In genomic region chr7:95511716-95512260, GRCh38 we compare ENCODE assay signal across 8 cellular contexts. TPM values are rescaled to one million over a fixed set of nuclear protein-coding genes. Genes with fewer than 3 reads are reported as not detected.
DNase-seq lines count a peak whose midpoint lies in the region; ATAC-seq and TF ChIP-seq lines count a peak whose summit lies in the region.

No MANE protein-coding gene starts in this region.

- H3K27me3 ChIP-seq in GM06990 (replicated peaks; ENCODE audit: control insufficient read depth, insufficient read depth, low read length) (no peaks in the 10 kb centered on the region), GM23338 (ENCODE audit: insufficient read depth) (no peaks in the 10 kb centered on the region), KMS-11 (ENCODE audit: insufficient read depth, low read depth) (no peaks in the 10 kb centered on the region), left ventricle myocardium inferior (ENCODE audit: low read depth) (no peaks in the 10 kb centered on the region)

- peaks cover 1% of the 10 kb centered on the region for H3K27me3 Mint-ChIP-seq in GM23338 (ENCODE audit: insufficient read depth, low read depth, poor library complexity)
- peaks cover 5% of the 10 kb centered on the region for H3K27me3 Mint-ChIP-seq in activated naive CD8-positive, alpha-beta T cell treated with anti-CD3 and anti-CD28 coated beads, Interleukin-2, amount 50 U/mL, for 24 hours

- H3K36me3 Mint-ChIP-seq in GM23338 (ENCODE audit: low read depth) = no peaks in the 10 kb centered on the region
- H3K36me3 Mint-ChIP-seq in activated naive CD8-positive, alpha-beta T cell treated with anti-CD3 and anti-CD28 coated beads, Interleukin-2, amount 50 U/mL, for 24 hours (ENCODE audit: low read depth) = no peaks in the 10 kb centered on the region

- H3K79me2 ChIP-seq in GM23338 (replicated peaks; ENCODE audit: insufficient read depth) = no peaks in the 10 kb centered on the region
- H3K79me2 ChIP-seq in KMS-11 (ENCODE audit: insufficient read depth, low read depth) = no peaks in the 10 kb centered on the region

- no peaks in the 10 kb centered on the region for H3K9me3 ChIP-seq in left ventricle myocardium inferior (replicated peaks)

- no peaks in the 10 kb centered on the region for H3F3A ChIP-seq in GM23338 (replicated peaks; ENCODE audit: low read depth)

- no peaks in the 10 kb centered on the region for H3K9me3 Mint-ChIP-seq in GM23338
- H3K9me3 Mint-ChIP-seq in activated naive CD8-positive, alpha-beta T cell treated with anti-CD3 and anti-CD28 coated beads, Interleukin-2, amount 50 U/mL, for 24 hours = no peaks in the 10 kb centered on the region

- ATAC-seq in GM23338 = peak; percentile 95
- ATAC-seq in activated naive CD8-positive, alpha-beta T cell treated with anti-CD3 and anti-CD28 coated beads, Interleukin-2, amount 50 U/mL, for 24 hours = peak; percentile 80

- no peaks in the 10 kb centered on the region for H3K36me3 ChIP-seq in GM06990 (ENCODE audit: control insufficient read depth, insufficient read depth, low read length)
- H3K36me3 ChIP-seq in GM23338 (ENCODE audit: insufficient read depth) = no peaks in the 10 kb centered on the region
- no peaks in the 10 kb centered on the region for H3K36me3 ChIP-seq in KMS-11 (ENCODE audit: insufficient read depth)
- no peaks in the 10 kb centered on the region for H3K36me3 ChIP-seq in left ventricle myocardium inferior

- no peak overlapping the region for H3K9ac ChIP-seq in KMS-11

- DNase-seq in GM06990 (ENCODE audit: extremely low read depth, insufficient read length) = no peak
- DNase-seq in GM23338 (ENCODE audit: low spot score) = peak; percentile 92
- peak; percentile 59 for DNase-seq in SHP77 treated with DMSO at 0.1 percent for 48 hours (lab: John Stamatoyannopoulos, UW)
- peak; percentile 57 for DNase-seq in activated naive CD8-positive, alpha-beta T cell treated with anti-CD3 and anti-CD28 coated beads, Interleukin-2, amount 50 U/mL, for 24 hours
- DNase-seq in left ventricle myocardium inferior = peak; percentile 35
- DNase-seq in renal cortical epithelial cell (ENCODE audit: low read depth) = peak; percentile 66
- DNase-seq in 8988T = no peak

- no peak overlapping the region for H3K27ac ChIP-seq in GM23338 (ENCODE audit: low read depth)
- H3K27ac ChIP-seq in KMS-11 = no peak overlapping the region
- H3K27ac ChIP-seq in left ventricle myocardium inferior (replicated peaks) = no peak overlapping the region

- H3K4me3 ChIP-seq in GM06990 (replicated peaks; ENCODE audit: low read depth, low read length) (no peak overlapping the region), GM23338 (no peak overlapping the region), KMS-11 (IDR thresholded peaks at IDR 0.05; ENCODE audit: insufficient read depth, low read depth, low read length) (no peak overlapping the region), left ventricle myocardium inferior (peak overlapping the region; percentile 34)

- H2AFZ ChIP-seq in GM23338 (peak overlapping the region; percentile 98), KMS-11 (ENCODE audit: low read depth) (peak overlapping the region; percentile 73)

- H3K4me2 ChIP-seq in GM23338 (no peak overlapping the region), KMS-11 (peak overlapping the region; percentile 64)

- H3K4me3 Mint-ChIP-seq in GM23338 = no peak overlapping the region
- H3K4me3 Mint-ChIP-seq in activated naive CD8-positive, alpha-beta T cell treated with anti-CD3 and anti-CD28 coated beads, Interleukin-2, amount 50 U/mL, for 24 hours = no peak overlapping the region

- H3K4me1 ChIP-seq in GM23338 (ENCODE audit: insufficient read depth) (no peaks in the 10 kb centered on the region), KMS-11 (ENCODE audit: low read depth, poor library complexity, severe bottlenecking) (peaks cover 7% of the 10 kb centered on the region), left ventricle myocardium inferior (peaks cover 3% of the 10 kb centered on the region)

- 0 out of 2 replicates have a peak, but pooled peaks cover 3% of the 10 kb centered on the region for H3K9me2 ChIP-seq in GM23338 (ENCODE audit: insufficient read depth)

- peak; percentile 81 for TF ChIP-seq CTCF in GM06990 (IDR thresholded peaks at IDR 0.05; ENCODE audit: insufficient read depth, low read length, poor library complexity, severe bottlenecking)
- peak; percentile 86 to 90 for TF ChIP-seq CTCF in GM23338 (conservative IDR thresholded peaks at IDR 0.05; ENCODE audit: low read depth in 2 of 2)
- peak; percentile 97 for TF ChIP-seq CTCF in KMS-11 (conservative IDR thresholded peaks at IDR 0.05; ENCODE audit: low read depth, low read length)
- peak; percentile 93 for TF ChIP-seq CTCF in left ventricle myocardium inferior (IDR thresholded peaks at IDR 0.05; ENCODE audit: borderline replicate concordance)

- H3K27ac Mint-ChIP-seq in GM23338 = peak overlapping the region; percentile 94
- H3K27ac Mint-ChIP-seq in activated naive CD8-positive, alpha-beta T cell treated with anti-CD3 and anti-CD28 coated beads, Interleukin-2, amount 50 U/mL, for 24 hours = no peak overlapping the region

- intact Hi-C loops in left ventricle myocardium inferior (cut with micrococcal nuclease) = loop anchor here (5.0 kb wide), 1 partner anchor 176 kb away; no protein-coding TSS in a partner anchor

- peaks cover 3% of the 10 kb centered on the region; the same call in 1 of the 3 replicates for H3K4me1 Mint-ChIP-seq in GM23338
- no peaks in the 10 kb centered on the region for H3K4me1 Mint-ChIP-seq in activated naive CD8-positive, alpha-beta T cell treated with anti-CD3 and anti-CD28 coated beads, Interleukin-2, amount 50 U/mL, for 24 hours

- no peaks in the 10 kb centered on the region for H4K20me1 ChIP-seq in GM23338 (replicated peaks; ENCODE audit: insufficient read depth)
- no peaks in the 10 kb centered on the region for H4K20me1 ChIP-seq in KMS-11 (ENCODE audit: insufficient read depth)

TF ChIP-seq in GM23338, 12 proteins besides CTCF, POLR2A, EP300 and RAD21 (continues in another document):
- TF ChIP-seq, protein P1, sequence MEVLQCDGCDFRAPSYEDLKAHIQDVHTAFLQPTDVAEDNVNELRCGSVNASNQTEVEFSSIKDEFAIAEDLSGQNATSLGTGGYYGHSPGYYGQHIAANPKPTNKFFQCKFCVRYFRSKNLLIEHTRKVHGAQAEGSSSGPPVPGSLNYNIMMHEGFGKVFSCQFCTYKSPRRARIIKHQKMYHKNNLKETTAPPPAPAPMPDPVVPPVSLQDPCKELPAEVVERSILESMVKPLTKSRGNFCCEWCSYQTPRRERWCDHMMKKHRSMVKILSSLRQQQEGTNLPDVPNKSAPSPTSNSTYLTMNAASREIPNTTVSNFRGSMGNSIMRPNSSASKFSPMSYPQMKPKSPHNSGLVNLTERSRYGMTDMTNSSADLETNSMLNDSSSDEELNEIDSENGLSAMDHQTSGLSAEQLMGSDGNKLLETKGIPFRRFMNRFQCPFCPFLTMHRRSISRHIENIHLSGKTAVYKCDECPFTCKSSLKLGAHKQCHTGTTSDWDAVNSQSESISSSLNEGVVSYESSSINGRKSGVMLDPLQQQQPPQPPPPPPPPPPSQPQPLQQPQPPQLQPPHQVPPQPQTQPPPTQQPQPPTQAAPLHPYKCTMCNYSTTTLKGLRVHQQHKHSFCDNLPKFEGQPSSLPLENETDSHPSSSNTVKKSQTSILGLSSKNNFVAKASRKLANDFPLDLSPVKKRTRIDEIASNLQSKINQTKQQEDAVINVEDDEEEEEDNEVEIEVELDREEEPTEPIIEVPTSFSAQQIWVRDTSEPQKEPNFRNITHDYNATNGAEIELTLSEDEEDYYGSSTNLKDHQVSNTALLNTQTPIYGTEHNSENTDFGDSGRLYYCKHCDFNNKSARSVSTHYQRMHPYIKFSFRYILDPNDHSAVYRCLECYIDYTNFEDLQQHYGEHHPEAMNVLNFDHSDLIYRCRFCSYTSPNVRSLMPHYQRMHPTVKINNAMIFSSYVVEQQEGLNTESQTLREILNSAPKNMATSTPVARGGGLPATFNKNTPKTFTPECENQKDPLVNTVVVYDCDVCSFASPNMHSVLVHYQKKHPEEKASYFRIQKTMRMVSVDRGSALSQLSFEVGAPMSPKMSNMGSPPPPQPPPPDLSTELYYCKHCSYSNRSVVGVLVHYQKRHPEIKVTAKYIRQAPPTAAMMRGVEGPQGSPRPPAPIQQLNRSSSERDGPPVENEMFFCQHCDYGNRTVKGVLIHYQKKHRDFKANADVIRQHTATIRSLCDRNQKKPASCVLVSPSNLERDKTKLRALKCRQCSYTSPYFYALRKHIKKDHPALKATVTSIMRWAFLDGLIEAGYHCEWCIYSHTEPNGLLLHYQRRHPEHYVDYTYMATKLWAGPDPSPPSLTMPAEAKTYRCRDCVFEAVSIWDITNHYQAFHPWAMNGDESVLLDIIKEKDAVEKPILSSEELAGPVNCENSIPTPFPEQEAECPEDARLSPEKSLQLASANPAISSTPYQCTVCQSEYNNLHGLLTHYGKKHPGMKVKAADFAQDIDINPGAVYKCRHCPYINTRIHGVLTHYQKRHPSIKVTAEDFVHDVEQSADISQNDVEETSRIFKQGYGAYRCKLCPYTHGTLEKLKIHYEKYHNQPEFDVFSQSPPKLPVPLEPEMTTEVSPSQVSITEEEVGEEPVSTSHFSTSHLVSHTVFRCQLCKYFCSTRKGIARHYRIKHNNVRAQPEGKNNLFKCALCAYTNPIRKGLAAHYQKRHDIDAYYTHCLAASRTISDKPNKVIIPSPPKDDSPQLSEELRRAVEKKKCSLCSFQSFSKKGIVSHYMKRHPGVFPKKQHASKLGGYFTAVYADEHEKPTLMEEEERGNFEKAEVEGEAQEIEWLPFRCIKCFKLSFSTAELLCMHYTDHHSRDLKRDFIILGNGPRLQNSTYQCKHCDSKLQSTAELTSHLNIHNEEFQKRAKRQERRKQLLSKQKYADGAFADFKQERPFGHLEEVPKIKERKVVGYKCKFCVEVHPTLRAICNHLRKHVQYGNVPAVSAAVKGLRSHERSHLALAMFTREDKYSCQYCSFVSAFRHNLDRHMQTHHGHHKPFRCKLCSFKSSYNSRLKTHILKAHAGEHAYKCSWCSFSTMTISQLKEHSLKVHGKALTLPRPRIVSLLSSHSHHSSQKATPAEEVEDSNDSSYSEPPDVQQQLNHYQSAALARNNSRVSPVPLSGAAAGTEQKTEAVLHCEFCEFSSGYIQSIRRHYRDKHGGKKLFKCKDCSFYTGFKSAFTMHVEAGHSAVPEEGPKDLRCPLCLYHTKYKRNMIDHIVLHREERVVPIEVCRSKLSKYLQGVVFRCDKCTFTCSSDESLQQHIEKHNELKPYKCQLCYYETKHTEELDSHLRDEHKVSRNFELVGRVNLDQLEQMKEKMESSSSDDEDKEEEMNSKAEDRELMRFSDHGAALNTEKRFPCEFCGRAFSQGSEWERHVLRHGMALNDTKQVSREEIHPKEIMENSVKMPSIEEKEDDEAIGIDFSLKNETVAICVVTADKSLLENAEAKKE (CRISPR knock-in tag; IDR thresholded peaks at IDR 0.05) = peak; percentile 4; the same call in 1 of the 2 replicates
- TF ChIP-seq POLR2AphosphoS5 (IDR thresholded peaks at IDR 0.05; ENCODE audit: low read depth) = no peak

RNA-seq across cellular contexts. Expression of gene ASB4, which starts 26.0 kb away (rescaled TPM):
- total RNA-seq in GM23338 (2014; rRNA removed; shearing (Covaris generic)) = not detected in 2 replicates
- not detected in 2 replicates for polyA plus RNA-seq in GM23338 (2016; fragmentation: Nextera tagmentation; extraction: Ambion mirVana)
- total RNA-seq in left ventricle myocardium inferior = 6.3 TPM
- total RNA-seq in renal cortical epithelial cell = not detected in 2 replicates

Comparison
In these comparisons a context has a peak if more than half of its experiments do, and no peak if none do; other contexts are left out.
1. DNase-seq: peak in GM23338 (single experiment), SHP77 treated with DMSO at 0.1 percent for 48 hours (single experiment), activated naive CD8-positive, alpha-beta T cell treated with anti-CD3 and anti-CD28 coated beads, Interleukin-2, amount 50 U/mL, for 24 hours (single experiment), left ventricle myocardium inferior (single experiment) and renal cortical epithelial cell (single experiment); none in GM06990 (single experiment) and 8988T (single experiment).
2. Peak in every context shown above with its lines, with median percentiles within 50 percentile points of each other: CTCF ChIP-seq.